8 cellular contexts compared by ENCODE assay signal in the genomic region with DNA sequence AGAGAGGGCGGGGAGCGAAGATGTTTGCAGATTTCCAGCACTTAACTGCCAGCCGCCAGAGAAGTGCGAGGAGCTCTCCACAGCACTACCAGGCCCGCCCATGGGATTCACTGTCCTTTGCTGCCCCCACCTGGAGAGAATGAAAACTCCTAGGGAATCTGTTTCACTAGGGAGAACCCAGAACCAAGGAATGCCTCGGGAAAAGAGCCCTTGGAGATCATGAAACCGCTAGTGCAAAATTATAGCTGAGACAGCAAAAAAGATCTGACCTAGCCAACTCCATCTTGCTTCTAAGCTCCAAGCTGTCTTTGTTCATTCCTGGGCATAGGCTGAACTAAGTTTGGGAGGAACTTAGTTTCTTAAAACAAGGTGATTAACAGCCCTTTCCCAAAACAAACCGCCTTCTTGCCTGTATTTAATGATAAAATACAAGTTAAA.
A peak's percentile ranks its signal among the peaks of the same experiment; 100 is the strongest.
DNase-seq lines count a peak whose midpoint lies in the region; ATAC-seq and TF ChIP-seq lines count a peak whose summit lies in the region.

No MANE protein-coding gene starts in this region.

- no peaks in the 10 kb centered on the region for H3F3A ChIP-seq in PC-3 (ENCODE audit: low read length, unreplicated experiment)

- DNase-seq in GM03348 (ENCODE audit: low spot score) (peak; percentile 93), PC-3 (peak; percentile 95), activated T-cell treated with anti-CD3 and anti-CD28 coated beads for 24 hours (ENCODE audit: low read depth) (peak; percentile 69), naive B cell (peak; percentile 71)
- DNase-seq in stimulated activated effector memory CD8-positive, alpha-beta T cell treated with anti-CD3 and anti-CD28 coated beads, Interleukin-12 subunit alpha, Interleukin-12 subunit beta, amount 100 ng/mL, for 72 hours (ENCODE audit: low spot score in 2 of 2): peak; percentile 55 to 78

- peak overlapping the region; percentile 13 to 94 (median 40) for H3K27ac Mint-ChIP-seq in naive B cell
- no peak overlapping the region for H3K27ac Mint-ChIP-seq in stimulated activated effector memory CD8-positive, alpha-beta T cell treated with anti-CD3 and anti-CD28 coated beads, Interleukin-12 subunit alpha, Interleukin-12 subunit beta, amount 100 ng/mL, for 72 hours

- CTCF ChIA-PET in PC-3 (lab: Charles Lee): interaction anchor here (0.6 to 1.2 kb wide), 17 partner anchors 22 to 1315 kb away, joined by 3 to 6 read pairs (median 3); no protein-coding TSS in a partner anchor

- ATAC-seq in PC-3: peak; percentile 98
- peak; percentile 89 for ATAC-seq in esophagus mucosa
- peak; percentile 47 to 66 for ATAC-seq in naive B cell (ENCODE audit: low read depth in 2 of 2)
- peak; percentile 82 for ATAC-seq in stimulated activated effector memory CD8-positive, alpha-beta T cell treated with anti-CD3 and anti-CD28 coated beads, Interleukin-12 subunit alpha, Interleukin-12 subunit beta, amount 100 ng/mL, for 72 hours
- ATAC-seq in GM21529 (IDR thresholded peaks at IDR 0.05; ENCODE audit: unreplicated experiment): no peak

- intact Hi-C loops in PC-3 (cut with micrococcal nuclease): loop anchor here (1.0 kb wide), 1 partner anchor 424 kb away; a partner anchor contains a TSS

- H3K27me3 ChIP-seq in KMS-11 (ENCODE audit: insufficient read depth, low read depth) (no peaks in the 10 kb centered on the region), PC-3 (ENCODE audit: low read length) (no peaks in the 10 kb centered on the region)

- peaks cover 26 to 41% (median 40%) of the 10 kb centered on the region in 3 donors for H3K4me1 Mint-ChIP-seq in naive B cell
- peaks cover 8% of the 10 kb centered on the region for H3K4me1 Mint-ChIP-seq in stimulated activated effector memory CD8-positive, alpha-beta T cell treated with anti-CD3 and anti-CD28 coated beads, Interleukin-12 subunit alpha, Interleukin-12 subunit beta, amount 100 ng/mL, for 72 hours

- H3K36me3 ChIP-seq in KMS-11 (ENCODE audit: insufficient read depth) (no peaks in the 10 kb centered on the region), PC-3 (ENCODE audit: low read depth, low read length) (no peaks in the 10 kb centered on the region)

- H3K9me3 Mint-ChIP-seq in naive B cell: no peaks in the 10 kb centered on the region
- no peaks in the 10 kb centered on the region for H3K9me3 Mint-ChIP-seq in stimulated activated effector memory CD8-positive, alpha-beta T cell treated with anti-CD3 and anti-CD28 coated beads, Interleukin-12 subunit alpha, Interleukin-12 subunit beta, amount 100 ng/mL, for 72 hours

- no peaks in the 10 kb centered on the region for H3K27me3 Mint-ChIP-seq in naive B cell

- H3K79me2 ChIP-seq in KMS-11 (ENCODE audit: insufficient read depth, low read depth) (no peaks in the 10 kb centered on the region), PC-3 (ENCODE audit: low read length) (no peaks in the 10 kb centered on the region)

- no peak overlapping the region for H2AFZ ChIP-seq in KMS-11 (ENCODE audit: low read depth)
- peak overlapping the region; percentile 49; the same call in 1 of the 2 replicates for H2AFZ ChIP-seq in PC-3 (ENCODE audit: low read length)

- H3K9me3 ChIP-seq in PC-3 (ENCODE audit: low read length): no peaks in the 10 kb centered on the region

- no peak overlapping the region for H3K9ac ChIP-seq in KMS-11
- H3K9ac ChIP-seq in PC-3 (ENCODE audit: low read length): no peak overlapping the region

- no peak overlapping the region for H3K4me2 ChIP-seq in KMS-11
- peak overlapping the region; percentile 17; the same call in 1 of the 2 replicates for H3K4me2 ChIP-seq in PC-3 (ENCODE audit: low read length)

- H3K4me3 Mint-ChIP-seq in naive B cell: no peak overlapping the region
- no peak overlapping the region for H3K4me3 Mint-ChIP-seq in stimulated activated effector memory CD8-positive, alpha-beta T cell treated with anti-CD3 and anti-CD28 coated beads, Interleukin-12 subunit alpha, Interleukin-12 subunit beta, amount 100 ng/mL, for 72 hours

- H4K20me1 ChIP-seq in KMS-11 (ENCODE audit: insufficient read depth) (no peaks in the 10 kb centered on the region), PC-3 (ENCODE audit: low read length) (no peaks in the 10 kb centered on the region)

- no TSS peak for BruUV-seq in PC-3 (replicated peaks; lab: Mats Ljungman, UMichigan)

- no peaks in the 10 kb centered on the region for H3K36me3 Mint-ChIP-seq in naive B cell
- H3K36me3 Mint-ChIP-seq in stimulated activated effector memory CD8-positive, alpha-beta T cell treated with anti-CD3 and anti-CD28 coated beads, Interleukin-12 subunit alpha, Interleukin-12 subunit beta, amount 100 ng/mL, for 72 hours: no peaks in the 10 kb centered on the region

- H3K27ac ChIP-seq in KMS-11: no peak overlapping the region
- no peak overlapping the region for H3K27ac ChIP-seq in PC-3 (ENCODE audit: low read length)

- H3K4me3 ChIP-seq in KMS-11 (IDR thresholded peaks at IDR 0.05; ENCODE audit: insufficient read depth, low read depth, low read length) (no peak overlapping the region), PC-3 (ENCODE audit: low read length) (no peak overlapping the region)

- TF ChIP-seq CTCF in KMS-11 (conservative IDR thresholded peaks at IDR 0.05; ENCODE audit: low read depth, low read length): peak; percentile 88
- peak; percentile 78 for TF ChIP-seq CTCF in PC-3 (conservative IDR thresholded peaks at IDR 0.05; ENCODE audit: low read depth, low read length)

- H3K4me1 ChIP-seq in KMS-11 (ENCODE audit: low read depth, poor library complexity, severe bottlenecking): peaks cover 12% of the 10 kb centered on the region
- no peaks in the 10 kb centered on the region; the same call in 1 of the 2 replicates for H3K4me1 ChIP-seq in PC-3 (ENCODE audit: insufficient read depth, low read length)

- POLR2A ChIA-PET in PC-3 (lab: Charles Lee; ENCODE audit: unreplicated experiment): interaction anchor here (0.6 kb wide), 1 partner anchor 445 kb away, joined by 6 read pairs; no protein-coding TSS in a partner anchor

- H3K9me2 ChIP-seq in PC-3 (replicated peaks; ENCODE audit: low read length): no peaks in the 10 kb centered on the region
